In genomic region chr16:10988164-10988803, GRCh38 we compare ENCODE assay signal across 8 cellular contexts. TPM values are rescaled to one million over a fixed set of nuclear protein-coding genes. Genes with fewer than 3 reads are reported as not detected.
DNase-seq lines count a peak whose midpoint lies in the region; ATAC-seq and TF ChIP-seq lines count a peak whose summit lies in the region.
"Had no signal": no experiment of that assay in that cellular context is flagged by ENCODE, and none has a peak within 500 bp of the region (broad histone marks: within the 10 kb centered on the region; RNA-seq: fewer than 3 reads in every experiment).

No MANE protein-coding gene starts in this region.

- H3K4me1 ChIP-seq in mucosa of descending colon (ENCODE audit: low read depth): peaks cover 2% of the 10 kb centered on the region

- H3K4me3 ChIP-seq in HL-60 (replicated peaks; ENCODE audit: insufficient read depth, low read length) (no peak overlapping the region), mucosa of descending colon (no peak overlapping the region)
- H3K4me3 ChIP-seq: skin epidermis had no signal

- DNase-seq in HL-60 (ENCODE audit: low read depth in 1 of 2, low spot score in 1 of 2): no peak
- peak; percentile 28 for DNase-seq in activated T-cell treated with anti-CD3 and anti-CD28 coated beads, Interleukin-2, amount 50 U/mL, for 1 hour
- no peak for DNase-seq in mucosa of descending colon
- no peak for DNase-seq in NCI-H1930 (lab: John Stamatoyannopoulos, UW)
- no peak for DNase-seq in NOMO-1 treated with dmso at 0.1 percent for 144 hours (lab: John Stamatoyannopoulos, UW; ENCODE audit: unreplicated experiment)
- DNase-seq in KG1 (lab: John Stamatoyannopoulos, UW): no peak

- H3K27ac ChIP-seq in HL-60 (replicated peaks): no peak overlapping the region

- intact Hi-C loops in mucosa of descending colon (cut with DNase I, micrococcal nuclease): loop anchor here in 1 of 2 donors (10.0 kb wide), 1 partner anchor 147 kb away; no protein-coding TSS in a partner anchor

- TF ChIP-seq CTCF in HL-60 (IDR thresholded peaks at IDR 0.05; ENCODE audit: insufficient read depth, low read length) (peak; percentile 7), mucosa of descending colon (IDR thresholded peaks at IDR 0.05) (no peak)

- ATAC-seq in GM19025 (IDR thresholded peaks at IDR 0.05; ENCODE audit: low read depth, unreplicated experiment): peak; percentile 52
- peak; percentile 43 for ATAC-seq in mucosa of descending colon

- no peaks in the 10 kb centered on the region for H3K27me3 ChIP-seq in HL-60 (ENCODE audit: insufficient read depth, poor library complexity, severe bottlenecking)

- H3K9me3 ChIP-seq in mucosa of descending colon: no peaks in the 10 kb centered on the region

- H3K36me3 ChIP-seq in mucosa of descending colon (ENCODE audit: low read depth): no peaks in the 10 kb centered on the region

RNA-seq across cellular contexts. Expression of gene CLEC16A, which starts 43.9 kb away (rescaled TPM):
- total RNA-seq in mucosa of descending colon: 10 to 100 TPM; 30.3 to 38.1 (median 37.1) TPM

RNA-seq across cellular contexts. Expression of gene DEXI, which starts 46.0 kb away (rescaled TPM):
- 10 to 100 TPM; 18.0 to 44.8 (median 26.6) TPM for total RNA-seq in mucosa of descending colon
